In genomic region chr5:36648426-36648825, GRCh38 we compare ENCODE assay signal across 19 cellular contexts. TPM values are rescaled to one million over a fixed set of nuclear protein-coding genes. Genes with fewer than 3 reads are reported as not detected.
DNase-seq lines count a peak whose midpoint lies in the region; ATAC-seq and TF ChIP-seq lines count a peak whose summit lies in the region.
"Had no signal": no experiment of that assay in that cellular context is flagged by ENCODE, and none has a peak within 500 bp of the region (broad histone marks: within the 10 kb centered on the region; RNA-seq: fewer than 3 reads in every experiment).

No MANE protein-coding gene starts in this region.

- H3K14ac ChIP-seq in IMR-90 (replicated peaks; ENCODE audit: low read depth, low read length), result no peak overlapping the region

- H2BK20ac ChIP-seq in IMR-90 (ENCODE audit: low read depth, low read length), result no peak overlapping the region

- intact Hi-C loops in IMR-90 (cut with micrococcal nuclease) (no loop called here), heart left ventricle (cut with DNase I) (loop anchor here in 1 of 10 donors (5.0 kb wide), 1 partner anchor 36 kb away; no protein-coding TSS in a partner anchor)
- intact Hi-C loops in activated CD8-positive, alpha-beta T cell treated with anti-CD3 and anti-CD28 coated beads for 36 hours (cut with micrococcal nuclease), result no loop called here

- no peak overlapping the region for H4K8ac ChIP-seq in IMR-90 (ENCODE audit: low read depth in 2 of 2, low read length in 2 of 2)
- H4K8ac ChIP-seq in mesendoderm (ENCODE audit: low read depth, low read length), result no peak overlapping the region

- no peaks in the 10 kb centered on the region for H3K79me2 ChIP-seq in mesendoderm (ENCODE audit: control insufficient read depth, insufficient read depth, low read length)

- no peaks in the 10 kb centered on the region for H3K79me1 ChIP-seq in IMR-90 (ENCODE audit: low read depth in 1 of 2, low read length in 2 of 2)
- no peaks in the 10 kb centered on the region for H3K79me1 ChIP-seq in mesendoderm (ENCODE audit: low read length)

- no peaks in the 10 kb centered on the region for H3K36me3 ChIP-seq in IMR-90 (ENCODE audit: control insufficient read depth, insufficient read depth, low read length)
- H3K36me3 ChIP-seq in heart left ventricle, result peaks cover 0 to 5% (median 0%) of the 10 kb centered on the region in 9 donors
- H3K36me3 ChIP-seq in mesendoderm (ENCODE audit: control insufficient read depth, insufficient read depth, low read length), result no peaks in the 10 kb centered on the region

- H3K9me1 ChIP-seq in IMR-90 (ENCODE audit: insufficient read depth, low read length), result peaks cover 3% of the 10 kb centered on the region; the same call in 1 of the 2 replicates

- H3K4me3 ChIP-seq in IMR-90 (ENCODE audit: insufficient read depth, low read depth, low read length) (no peak overlapping the region), heart left ventricle (no peak overlapping the region), mesendoderm (ENCODE audit: low read length) (no peak overlapping the region)
- H3K4me3 ChIP-seq: BLaER1 treated with 17β-estradiol and CSF1 and Interleukin-3, amounts not matched to agents 10 nM and 100 nM had no signal

- H3K18ac ChIP-seq in IMR-90 (ENCODE audit: low read depth, low read length) (no peak overlapping the region), mesendoderm (ENCODE audit: low read length) (no peak overlapping the region)

- no peaks in the 10 kb centered on the region for H3K36me3 Mint-ChIP-seq in activated CD8-positive, alpha-beta T cell treated with anti-CD3 and anti-CD28 coated beads for 36 hours (ENCODE audit: low read depth)
- H3K36me3 Mint-ChIP-seq in T-helper 2 cell treated with Interferon-gamma antibody and Interleukin-4, amounts not matched to agents 5 μg/mL and 100 μg/mL, for 36 hours (ENCODE audit: low read depth), result no peaks in the 10 kb centered on the region
- H3K36me3 Mint-ChIP-seq: CD4-positive, alpha-beta memory T cell had no signal

- H3K9me3 Mint-ChIP-seq in activated CD8-positive, alpha-beta T cell treated with anti-CD3 and anti-CD28 coated beads for 36 hours, result no peaks in the 10 kb centered on the region
- H3K9me3 Mint-ChIP-seq in T-helper 2 cell treated with Interferon-gamma antibody and Interleukin-4, amounts not matched to agents 5 μg/mL and 100 μg/mL, for 36 hours, result no peaks in the 10 kb centered on the region
- H3K9me3 Mint-ChIP-seq: CD4-positive, alpha-beta memory T cell had no signal

- peaks cover 3% of the 10 kb centered on the region for H3K27me3 ChIP-seq in IMR-90 (ENCODE audit: control insufficient read depth, insufficient read depth, low read length)
- H3K27me3 ChIP-seq in heart left ventricle, result no peaks in the 10 kb centered on the region
- H3K27me3 ChIP-seq in mesendoderm (ENCODE audit: insufficient read depth, low read length, poor library complexity), result no peaks in the 10 kb centered on the region
- H3K27me3 ChIP-seq: BLaER1 treated with 17β-estradiol and CSF1 and Interleukin-3, amounts not matched to agents 10 nM and 100 nM had no signal

- H3K56ac ChIP-seq in IMR-90 (ENCODE audit: extremely low read depth, insufficient read depth, low read length), result no peak overlapping the region
- no peak overlapping the region for H3K56ac ChIP-seq in mesendoderm (ENCODE audit: low read length)

- POLR2A ChIA-PET in IMR-90 (lab: Charles Lee; ENCODE audit: unreplicated experiment), result no interaction called here
- POLR2A ChIA-PET in activated CD8-positive, alpha-beta T cell treated with anti-CD3 and anti-CD28 coated beads for 36 hours (lab: Charles Lee), result no interaction called here

- H2BK15ac ChIP-seq in IMR-90 (ENCODE audit: low read depth, low read length) (no peak overlapping the region), mesendoderm (replicated peaks; ENCODE audit: low read depth) (no peak overlapping the region)

- H3K4me1 ChIP-seq in IMR-90 (ENCODE audit: control insufficient read depth, insufficient read depth, low read length) (0 out of 2 replicates have a peak, but pooled peaks cover 2% of the 10 kb centered on the region), heart left ventricle (peaks cover 0 to 53% (median 18%) of the 10 kb centered on the region in 12 donors), mesendoderm (ENCODE audit: control insufficient read depth, low read depth, low read length) (peaks cover 4% of the 10 kb centered on the region)

- H2AFZ ChIP-seq in IMR-90 (replicated peaks; ENCODE audit: low read length, poor library complexity), result no peak overlapping the region

- H4K91ac ChIP-seq in IMR-90 (ENCODE audit: insufficient read depth, low read depth, low read length), result no peak overlapping the region

- H2BK120ac ChIP-seq in IMR-90 (ENCODE audit: low read depth, low read length) (no peak overlapping the region), mesendoderm (ENCODE audit: low read depth, low read length) (no peak overlapping the region)

- H3K9me3 ChIP-seq in IMR-90 (ENCODE audit: control insufficient read depth, insufficient read depth, low read length) (no peaks in the 10 kb centered on the region), heart left ventricle (no peaks in the 10 kb centered on the region)
- H3K9me3 ChIP-seq: BLaER1 treated with 17β-estradiol and CSF1 and Interleukin-3, amounts not matched to agents 10 nM and 100 nM had no signal

- H3K4me1 Mint-ChIP-seq in activated CD8-positive, alpha-beta T cell treated with anti-CD3 and anti-CD28 coated beads for 36 hours (ENCODE audit: low read depth), result no peaks in the 10 kb centered on the region
- H3K4me1 Mint-ChIP-seq in T-helper 2 cell treated with Interferon-gamma antibody and Interleukin-4, amounts not matched to agents 5 μg/mL and 100 μg/mL, for 36 hours (ENCODE audit: low read depth), result no peaks in the 10 kb centered on the region
- H3K4me1 Mint-ChIP-seq: CD4-positive, alpha-beta memory T cell had no signal

- TF ChIP-seq CTCF in IMR-90 (conservative IDR thresholded peaks at IDR 0.05; ENCODE audit: low read depth, low read length), result no peak
- TF ChIP-seq CTCF in heart left ventricle (IDR thresholded peaks at IDR 0.05), result no peak
- no peak for TF ChIP-seq CTCF in activated CD8-positive, alpha-beta T cell treated with anti-CD3 and anti-CD28 coated beads for 36 hours (IDR thresholded peaks at IDR 0.05)

- H3K4ac ChIP-seq in IMR-90 (ENCODE audit: low read depth, low read length) (no peak overlapping the region), mesendoderm (ENCODE audit: low read depth, low read length) (no peak overlapping the region)

- no peak overlapping the region for H3K27ac Mint-ChIP-seq in activated CD8-positive, alpha-beta T cell treated with anti-CD3 and anti-CD28 coated beads for 36 hours
- no peak overlapping the region for H3K27ac Mint-ChIP-seq in T-helper 2 cell treated with Interferon-gamma antibody and Interleukin-4, amounts not matched to agents 5 μg/mL and 100 μg/mL, for 36 hours
- H3K27ac Mint-ChIP-seq: CD4-positive, alpha-beta memory T cell had no signal

- no peak overlapping the region for H3K4me3 Mint-ChIP-seq in activated CD8-positive, alpha-beta T cell treated with anti-CD3 and anti-CD28 coated beads for 36 hours
- H3K4me3 Mint-ChIP-seq in T-helper 2 cell treated with Interferon-gamma antibody and Interleukin-4, amounts not matched to agents 5 μg/mL and 100 μg/mL, for 36 hours, result no peak overlapping the region
- H3K4me3 Mint-ChIP-seq: CD4-positive, alpha-beta memory T cell had no signal

- dilution Hi-C loops in IMR-90 (cut with HindIII; ENCODE audit: low sequenced_read_pairs, unreplicated experiment), result no loop called here

- DNase-seq in NCI-H82 (lab: John Stamatoyannopoulos, UW) (peak; percentile 2), NCI-H82 treated with DMSO at 0.1 percent for 48 hours (lab: John Stamatoyannopoulos, UW; ENCODE audit: unreplicated experiment) (no peak), IMR-90 (no peak), heart left ventricle (no peak), mesendoderm (peak; percentile 93)
- no peak for DNase-seq in activated CD8-positive, alpha-beta T cell treated with anti-CD3 and anti-CD28 coated beads for 36 hours
- no peak for DNase-seq in stimulated activated naive CD8-positive, alpha-beta T cell treated with anti-CD3 and anti-CD28 coated beads, Interleukin-15, Interleukin-2, amounts not matched to agents 100 U/mL and 50 U/mL, for 24 hours
- DNase-seq in T-helper 2 cell treated with Interferon-gamma antibody and Interleukin-4, amounts not matched to agents 5 μg/mL and 100 μg/mL, for 36 hours (ENCODE audit: low spot score), result no peak
- DNase-seq: CD4-positive, alpha-beta memory T cell; DND-41; KBM-7; MM.1S; NCI-H1048; NCI-H1417 treated with DMSO at 0.1 percent for 48 hours; NCI-H187; NCI-H2107; NCI-H748 treated with DMSO at 0.1 percent for 48 hours had no signal

- H2AK5ac ChIP-seq in IMR-90 (ENCODE audit: low read depth, low read length) (no peak overlapping the region), mesendoderm (ENCODE audit: low read length) (no peak overlapping the region)

- H3K4me2 ChIP-seq in IMR-90 (ENCODE audit: low read depth, low read length) (no peak overlapping the region), mesendoderm (ENCODE audit: low read length) (no peak overlapping the region)
- H3K4me2 ChIP-seq: BLaER1 treated with 17β-estradiol and CSF1 and Interleukin-3, amounts not matched to agents 10 nM and 100 nM had no signal

- no peak overlapping the region for H2AK9ac ChIP-seq in IMR-90 (replicated peaks; ENCODE audit: low read depth, low read length, poor library complexity)

- H2BK5ac ChIP-seq in IMR-90 (ENCODE audit: low read depth, low read length, poor library complexity, severe bottlenecking) (no peak overlapping the region), mesendoderm (ENCODE audit: low read length) (no peak overlapping the region)

- no peaks in the 10 kb centered on the region for H4K20me1 ChIP-seq in IMR-90 (ENCODE audit: insufficient read depth, low read length)
- H4K20me1 ChIP-seq: BLaER1 treated with 17β-estradiol and CSF1 and Interleukin-3, amounts not matched to agents 10 nM and 100 nM had no signal

- CTCF ChIA-PET in IMR-90 (lab: Yijun Ruan, JAX), result no interaction called here
- CTCF ChIA-PET in activated CD8-positive, alpha-beta T cell treated with anti-CD3 and anti-CD28 coated beads for 36 hours (lab: Charles Lee), result no interaction called here

- H3K9ac ChIP-seq in IMR-90 (ENCODE audit: low read depth, low read length) (no peak overlapping the region), mesendoderm (ENCODE audit: low read length) (no peak overlapping the region)
- H3K9ac ChIP-seq: BLaER1 treated with 17β-estradiol and CSF1 and Interleukin-3, amounts not matched to agents 10 nM and 100 nM had no signal

- H3K27me3 Mint-ChIP-seq in activated CD8-positive, alpha-beta T cell treated with anti-CD3 and anti-CD28 coated beads for 36 hours, result peaks cover 13% of the 10 kb centered on the region
- peaks cover 20% of the 10 kb centered on the region for H3K27me3 Mint-ChIP-seq in T-helper 2 cell treated with Interferon-gamma antibody and Interleukin-4, amounts not matched to agents 5 μg/mL and 100 μg/mL, for 36 hours (ENCODE audit: low read depth)

- H4K5ac ChIP-seq in IMR-90 (ENCODE audit: low read depth, low read length) (no peak overlapping the region), mesendoderm (ENCODE audit: low read length) (no peak overlapping the region)

- WGBS in IMR-90 (ENCODE audit: extremely low coverage in 2 of 2, insufficient read length in 1 of 2), 2 experiments, result 60% methylated on average over 1 of the region's 3 CpGs; no CpG with 5 or more reads in 1 of the 2 experiments
- WGBS in heart left ventricle, 4 donors, result 28 to 36% (median 31%) methylated on average over 3 of the region's 3 CpGs
- no CpG with 5 or more reads among the region's 3 CpGs for WGBS in mesendoderm (ENCODE audit: extremely low coverage, insufficient coverage, low lambda C conversion rate)

- TF ChIP-seq POLR2A in IMR-90 (IDR thresholded peaks at IDR 0.05; ENCODE audit: low read depth, low read length) (no peak), heart left ventricle (IDR thresholded peaks at IDR 0.05) (no peak)

- no TSS peak for BruUV-seq in IMR-90 (replicated peaks; lab: Mats Ljungman, UMichigan)

- H3K23ac ChIP-seq in IMR-90 (ENCODE audit: low read depth, low read length), result no peak overlapping the region
- H3K23ac ChIP-seq in mesendoderm (ENCODE audit: low read length), result no peak overlapping the region

- no peak overlapping the region for H3K27ac ChIP-seq in IMR-90 (ENCODE audit: insufficient read depth, low read length)
- peak overlapping the region in 11 of 12 donors; percentile 14 to 86 (median 72) for H3K27ac ChIP-seq in heart left ventricle
- H3K27ac ChIP-seq in mesendoderm (ENCODE audit: low read depth, low read length), result no peak overlapping the region
- H3K27ac ChIP-seq: 22Rv1; BLaER1 treated with 17β-estradiol and CSF1 and Interleukin-3, amounts not matched to agents 10 nM and 100 nM had no signal

- ATAC-seq in IMR-90 (ENCODE audit: low read depth), result no peak
- peak in 3 of 4 donors; percentile 41 to 71 (median 50) for ATAC-seq in heart left ventricle
- ATAC-seq in activated CD8-positive, alpha-beta T cell treated with anti-CD3 and anti-CD28 coated beads for 36 hours, result no peak
- no peak for ATAC-seq in stimulated activated naive CD8-positive, alpha-beta T cell treated with anti-CD3 and anti-CD28 coated beads, Interleukin-15, Interleukin-2, amounts not matched to agents 100 U/mL and 50 U/mL, for 24 hours

- TF ChIP-seq RAD21 in IMR-90 (IDR thresholded peaks at IDR 0.05; ENCODE audit: low read length), result no peak

- in situ Hi-C loops in IMR-90 (cut with MboI; ENCODE audit: low sequenced_read_pairs), result no loop called here

RNA-seq across cellular contexts. Expression of gene SLC1A3, which starts 42.0 kb away (rescaled TPM):
- 0.56 and 1.3 TPM in 2 replicates for total RNA-seq in IMR-90 (2012; rRNA removed)
- polyA plus RNA-seq in IMR-90 (2012; rRNA removed), result 0.13 and 0.27 TPM in 2 replicates
- polyA plus RNA-seq in IMR-90 (2012; cell fraction: cytosol; rRNA removed), result 0.01 and 0.16 TPM in 2 replicates
- polyA plus RNA-seq in IMR-90 (2012; cell fraction: nucleus; rRNA removed; ENCODE audit: low replicate concordance), result 1.4 and 1.9 TPM in 2 replicates
- total RNA-seq in heart left ventricle, result 100 to 1,000 TPM in 2 of 9 donors, 10 to 100 TPM in 7; 49.5 to 120 (median 66.1) TPM
- 100 to 1,000 TPM in 1 of 2 donors, 10 to 100 TPM in 1; 56.2 to 153 TPM for polyA plus RNA-seq in heart left ventricle
- polyA plus RNA-seq in mesendoderm (2013, experiment 1 of 2), result 8.0 TPM
- polyA plus RNA-seq in mesendoderm (2013, experiment 2 of 2), result 8.5 TPM
- total RNA-seq in activated CD8-positive, alpha-beta T cell treated with anti-CD3 and anti-CD28 coated beads for 36 hours, result under 1 TPM; 0.34 to 0.74 TPM
- polyA plus RNA-seq: CD4-positive, alpha-beta memory T cell had no signal

Comparison
In these comparisons a context has a peak if more than half of its experiments do, and no peak if none do; other contexts are left out.
1. DNase-seq: peak in NCI-H82 (single experiment) and mesendoderm (single experiment); none in NCI-H82 treated with DMSO at 0.1 percent for 48 hours (single experiment), IMR-90 (single experiment), heart left ventricle (0 of 5), activated CD8-positive, alpha-beta T cell treated with anti-CD3 and anti-CD28 coated beads for 36 hours (single experiment), stimulated activated naive CD8-positive, alpha-beta T cell treated with anti-CD3 and anti-CD28 coated beads, Interleukin-15, Interleukin-2, amounts not matched to agents 100 U/mL and 50 U/mL, for 24 hours (single experiment) and T-helper 2 cell treated with Interferon-gamma antibody and Interleukin-4, amounts not matched to agents 5 μg/mL and 100 μg/mL, for 36 hours (single experiment).
2. ATAC-seq: peak in heart left ventricle (3 of 4); none in IMR-90 (single experiment), activated CD8-positive, alpha-beta T cell treated with anti-CD3 and anti-CD28 coated beads for 36 hours (single experiment) and stimulated activated naive CD8-positive, alpha-beta T cell treated with anti-CD3 and anti-CD28 coated beads, Interleukin-15, Interleukin-2, amounts not matched to agents 100 U/mL and 50 U/mL, for 24 hours (single experiment).
3. H3K27ac ChIP-seq: peak in heart left ventricle (11 of 12); none in IMR-90 (single experiment) and mesendoderm (single experiment).
4. RNA of gene SLC1A3, which starts 42.0 kb away (total RNA-seq): 49.5 to 120 TPM in heart left ventricle; 0.56 to 1.3 TPM in IMR-90 and 0.34 to 0.74 TPM in activated CD8-positive, alpha-beta T cell treated with anti-CD3 and anti-CD28 coated beads for 36 hours; every median in the first group is over 10 times any median in the second.